Comparison of ENCODE assay signal across 8 cellular contexts in genomic region chr6:32154514-32155161, GRCh38. TPM values are rescaled to one million over a fixed set of nuclear protein-coding genes. Genes with fewer than 3 reads are reported as not detected.
DNase-seq lines count a peak whose midpoint lies in the region; ATAC-seq and TF ChIP-seq lines count a peak whose summit lies in the region.

No MANE protein-coding gene starts in this region.

- intact Hi-C loops in Right ventricle myocardium superior (cut with DNase I) = no loop called here

- H3K9me3 Mint-ChIP-seq in activated naive CD8-positive, alpha-beta T cell treated with anti-CD3 and anti-CD28 coated beads for 36 hours = no peaks in the 10 kb centered on the region

- H3K9me3 ChIP-seq in parathyroid adenoma (ENCODE audit: control insufficient read depth, low read length) = no peaks in the 10 kb centered on the region

- peaks cover 17% of the 10 kb centered on the region for H3K36me3 Mint-ChIP-seq in activated naive CD8-positive, alpha-beta T cell treated with anti-CD3 and anti-CD28 coated beads for 36 hours

- no peaks in the 10 kb centered on the region for H3K36me3 ChIP-seq in parathyroid adenoma (ENCODE audit: control insufficient read depth, insufficient read depth, low read length)

- H3K4me3 Mint-ChIP-seq in activated naive CD8-positive, alpha-beta T cell treated with anti-CD3 and anti-CD28 coated beads for 36 hours = peak overlapping the region; percentile 97

- H3K27ac ChIP-seq in parathyroid adenoma = peak overlapping the region; percentile 98

- H3K27me3 Mint-ChIP-seq in activated naive CD8-positive, alpha-beta T cell treated with anti-CD3 and anti-CD28 coated beads for 36 hours = peaks cover 9% of the 10 kb centered on the region

- peaks cover 15% of the 10 kb centered on the region for H3K4me1 ChIP-seq in parathyroid adenoma

- H3K4me1 Mint-ChIP-seq in activated naive CD8-positive, alpha-beta T cell treated with anti-CD3 and anti-CD28 coated beads for 36 hours = peaks cover 44% of the 10 kb centered on the region

- DNase-seq in ACHN = peak; percentile 70
- peak; percentile 79 for DNase-seq in SK-N-DZ (ENCODE audit: low spot score)
- peak; percentile 72 for DNase-seq in activated naive CD8-positive, alpha-beta T cell treated with anti-CD3 and anti-CD28 coated beads for 36 hours
- peak; percentile 73 for DNase-seq in Right ventricle myocardium superior

- peak overlapping the region; percentile 80 for H3K4me3 ChIP-seq in parathyroid adenoma (ENCODE audit: low read depth, low read length)

- peaks cover 9% of the 10 kb centered on the region for H3K79me2 ChIP-seq in parathyroid adenoma

- H3K27ac Mint-ChIP-seq in activated naive CD8-positive, alpha-beta T cell treated with anti-CD3 and anti-CD28 coated beads for 36 hours = peak overlapping the region; percentile 92

- no peaks in the 10 kb centered on the region for H3K27me3 ChIP-seq in parathyroid adenoma (ENCODE audit: control insufficient read depth, insufficient read depth, low read length)

- peak overlapping the region; percentile 77 for H2AFZ ChIP-seq in parathyroid adenoma

- TF ChIP-seq CTCF in LNCAP (IDR thresholded peaks at IDR 0.05) = peak; percentile 48; the same call in 1 of the 2 replicates
- peak; percentile 76 for TF ChIP-seq CTCF in parathyroid adenoma (IDR thresholded peaks at IDR 0.05)

- ATAC-seq in GM18868 (IDR thresholded peaks at IDR 0.05; ENCODE audit: unreplicated experiment) (peak; percentile 64), Right ventricle myocardium superior (ENCODE audit: poor library complexity) (peak; percentile 79), HG03457 (IDR thresholded peaks at IDR 0.05; ENCODE audit: unreplicated experiment) (no peak)

- in situ Hi-C loops in ACHN (cut with HindIII; ENCODE audit: low pct_ligation_motif_present, low pct_unique_long_range_greater_than_20kb, low sequenced_read_pairs) = no loop called here

- H3K9ac ChIP-seq in parathyroid adenoma = no peak overlapping the region

- H3K4me2 ChIP-seq in parathyroid adenoma (ENCODE audit: low read length) = peak overlapping the region; percentile 88

RNA-seq across cellular contexts. Expression of gene PPT2, which starts 0.7 kb away (rescaled TPM):
- 37.6 and 39.7 TPM in 2 replicates for polyA plus RNA-seq in SK-N-DZ (2014; cell fraction: cytosol; rRNA removed)
- polyA plus RNA-seq in SK-N-DZ (2014; cell fraction: nucleus; rRNA removed) = 55.2 and 163 TPM in 2 replicates
- total RNA-seq in activated naive CD8-positive, alpha-beta T cell treated with anti-CD3 and anti-CD28 coated beads for 36 hours = 10 to 100 TPM; 19.5 to 24.4 TPM
- 20.4 TPM for total RNA-seq in Right ventricle myocardium superior

RNA-seq across cellular contexts. Expression of gene PRRT1, which starts 2.9 kb away (rescaled TPM):
- 0.37 TPM in 1 of 2 replicates, not detected in the other for polyA plus RNA-seq in SK-N-DZ (2014; cell fraction: cytosol; rRNA removed)
- 0.25 and 1.9 TPM in 2 replicates for polyA plus RNA-seq in SK-N-DZ (2014; cell fraction: nucleus; rRNA removed)
- 1 to 10 TPM; 1.4 to 1.5 TPM for total RNA-seq in activated naive CD8-positive, alpha-beta T cell treated with anti-CD3 and anti-CD28 coated beads for 36 hours
- total RNA-seq in Right ventricle myocardium superior = 0.51 TPM

RNA-seq across cellular contexts. Expression of gene EGFL8, which starts 9.8 kb away (rescaled TPM):
- 5.8 and 7.3 TPM in 2 replicates for polyA plus RNA-seq in SK-N-DZ (2014; cell fraction: cytosol; rRNA removed)
- polyA plus RNA-seq in SK-N-DZ (2014; cell fraction: nucleus; rRNA removed) = 56.1 and 73.5 TPM in 2 replicates
- total RNA-seq in activated naive CD8-positive, alpha-beta T cell treated with anti-CD3 and anti-CD28 coated beads for 36 hours = 10 to 100 TPM; 12.8 to 14.0 TPM
- 6.1 TPM for total RNA-seq in Right ventricle myocardium superior

RNA-seq across cellular contexts. Expression of gene AGPAT1, which starts 21.2 kb away (rescaled TPM):
- polyA plus RNA-seq in SK-N-DZ (2014; cell fraction: cytosol; rRNA removed) = 60.4 and 67.5 TPM in 2 replicates
- polyA plus RNA-seq in SK-N-DZ (2014; cell fraction: nucleus; rRNA removed) = 33.1 and 36.2 TPM in 2 replicates
- total RNA-seq in activated naive CD8-positive, alpha-beta T cell treated with anti-CD3 and anti-CD28 coated beads for 36 hours = 10 to 100 TPM; 30.8 to 33.6 TPM
- total RNA-seq in Right ventricle myocardium superior = 44.2 TPM

RNA-seq across cellular contexts. Expression of gene RNF5, which starts 23.6 kb away (rescaled TPM):
- 164 and 224 TPM in 2 replicates for polyA plus RNA-seq in SK-N-DZ (2014; cell fraction: cytosol; rRNA removed)
- 109 and 119 TPM in 2 replicates for polyA plus RNA-seq in SK-N-DZ (2014; cell fraction: nucleus; rRNA removed)
- 10 to 100 TPM; 58.3 to 58.6 TPM for total RNA-seq in activated naive CD8-positive, alpha-beta T cell treated with anti-CD3 and anti-CD28 coated beads for 36 hours
- 94.6 TPM for total RNA-seq in Right ventricle myocardium superior
